3 cellular contexts compared by ENCODE assay signal in the genomic region with DNA sequence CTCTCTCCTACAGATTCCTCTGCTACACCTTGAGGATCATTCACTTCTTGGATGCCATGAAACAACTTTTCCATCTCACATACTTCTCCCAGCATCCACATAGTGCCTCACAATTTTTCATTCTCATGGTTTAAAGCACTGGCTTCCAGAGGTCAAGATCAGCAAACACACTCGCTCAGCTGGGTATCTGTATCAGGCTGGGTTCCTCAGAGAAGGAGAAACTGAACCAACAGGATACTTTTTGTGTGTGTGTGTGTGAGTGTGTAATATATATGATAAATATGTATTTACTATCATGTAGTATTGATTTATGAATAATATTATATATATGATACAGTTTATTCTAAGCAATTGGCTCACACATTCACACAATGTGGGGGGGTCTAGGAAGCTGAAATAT. TPM values are rescaled to one million over a fixed set of nuclear protein-coding genes. Genes with fewer than 3 reads are reported as not detected.
"Had no signal": no experiment of that assay in that cellular context is flagged by ENCODE, and none has a peak within 500 bp of the region (broad histone marks: within the 10 kb centered on the region; RNA-seq: fewer than 3 reads in every experiment).

A gene (minus strand): TSS at position 101 of the 400 bp plus-strand sequence. CDS start 621 bp downstream, outside the sequence.

RNA-seq across cellular contexts. Expression of the gene that starts here (rescaled TPM):
- total RNA-seq: GM23248, GM23338, HFFc6 had no signal
- polyA plus RNA-seq: GM23248 had no signal
